In genomic region chr13:63112799-63113395, GRCh38 we compare ENCODE assay signal across 32 cellular contexts.
"Had no signal": no experiment of that assay in that cellular context is flagged by ENCODE, and none has a peak within 500 bp of the region (broad histone marks: within the 10 kb centered on the region; RNA-seq: fewer than 3 reads in every experiment).

No MANE protein-coding gene starts in this region.

- H3K9me3 ChIP-seq: ascending aorta had no signal

- H3K4me3 ChIP-seq: ascending aorta, cardiac muscle cell had no signal

- H3K27ac ChIP-seq: ascending aorta, cardiac muscle cell, WERI-Rb-1 had no signal

- H3K36me3 ChIP-seq: ascending aorta, cardiac muscle cell, WERI-Rb-1 had no signal

- FAIRE-seq: bronchial epithelial cell had no signal

- DNase-seq: activated CD4-positive, alpha-beta memory T cell treated with anti-CD3 and anti-CD28 coated beads, Interleukin-2, amount 10 ng/mL, durations not matched to agents 7 days and 5 days; activated CD4-positive, alpha-beta T cell treated with anti-CD3 and anti-CD28 coated beads for 1 hour; activated CD4-positive, alpha-beta T cell treated with anti-CD3 and anti-CD28 coated beads for 36 hours; activated CD4-positive, alpha-beta T cell treated with anti-CD3 and anti-CD28 coated beads for 48 hours; activated CD4-positive, alpha-beta T cell treated with anti-CD3 and anti-CD28 coated beads, Interleukin-2, amount 10 ng/mL, durations not matched to agents 7 days and 5 days; activated CD4-positive, alpha-beta T cell treated with anti-CD3 and anti-CD28 coated beads, Interleukin-2, amount 50 U/mL, for 48 hours; activated CD4-positive, CD25-positive, alpha-beta regulatory T cell; activated CD8-positive, alpha-beta memory T cell treated with anti-CD3 and anti-CD28 coated beads for 24 hours; activated CD8-positive, alpha-beta memory T cell treated with anti-CD3 and anti-CD28 coated beads, Interleukin-2, amount 10 ng/mL, durations not matched to agents 7 days and 5 days; activated CD8-positive, alpha-beta memory T cell treated with anti-CD3 and anti-CD28 coated beads, Interleukin-2, amount 50 U/mL, for 48 hours; activated CD8-positive, alpha-beta T cell treated with anti-CD3 and anti-CD28 coated beads, Interleukin-2, amount 10 ng/mL, durations not matched to agents 7 days and 5 days; activated effector memory CD4-positive, alpha-beta T cell treated with Interleukin-2 at 50 U/mL for 16 hours; activated gamma-delta T cell; activated naive CD4-positive, alpha-beta T cell treated with anti-CD3 and anti-CD28 coated beads, Interleukin-2, amount 10 ng/mL, durations not matched to agents 7 days and 5 days; activated naive CD4-positive, alpha-beta T cell treated with Interleukin-2 at 50 U/mL for 16 hours; activated naive CD8-positive, alpha-beta T cell treated with anti-CD3 and anti-CD28 coated beads, Interleukin-2, amount 10 ng/mL, durations not matched to agents 7 days and 5 days; activated naive CD8-positive, alpha-beta T cell treated with anti-CD3 and anti-CD28 coated beads, Interleukin-2, amount 50 U/mL, for 24 hours; activated T-cell treated with anti-CD3 and anti-CD28 coated beads, Interleukin-2, amount 50 U/mL, for 24 hours; activated T-cell treated with anti-CD3 and anti-CD28 coated beads, Interleukin-2, amount 50 U/mL, for 48 hours; amygdala; anterior cingulate cortex; caudate nucleus; cerebellar nuclear complex; T-helper 1 cell; T-helper 2 cell; T-helper 9 cell; WERI-Rb-1 had no signal

- H3K4me1 ChIP-seq: ascending aorta had no signal

- H3K27me3 ChIP-seq: ascending aorta, cardiac muscle cell had no signal

- ATAC-seq: activated CD4-positive, alpha-beta T cell treated with anti-CD3 and anti-CD28 coated beads for 36 hours; activated CD4-positive, CD25-positive, alpha-beta regulatory T cell treated with anti-CD3 and anti-CD28 coated beads, Interleukin-2, amount 50 U/mL, for 24 hours; activated CD8-positive, alpha-beta memory T cell treated with anti-CD3 and anti-CD28 coated beads, Interleukin-2, amount 10 ng/mL, durations not matched to agents 7 days and 5 days; activated CD8-positive, alpha-beta T cell treated with anti-CD3 and anti-CD28 coated beads, Interleukin-2, amount 10 ng/mL, durations not matched to agents 7 days and 5 days; activated naive CD8-positive, alpha-beta T cell treated with anti-CD3 and anti-CD28 coated beads, Interleukin-2, amount 50 U/mL, for 24 hours; WTC11 had no signal
